In the genomic region with DNA sequence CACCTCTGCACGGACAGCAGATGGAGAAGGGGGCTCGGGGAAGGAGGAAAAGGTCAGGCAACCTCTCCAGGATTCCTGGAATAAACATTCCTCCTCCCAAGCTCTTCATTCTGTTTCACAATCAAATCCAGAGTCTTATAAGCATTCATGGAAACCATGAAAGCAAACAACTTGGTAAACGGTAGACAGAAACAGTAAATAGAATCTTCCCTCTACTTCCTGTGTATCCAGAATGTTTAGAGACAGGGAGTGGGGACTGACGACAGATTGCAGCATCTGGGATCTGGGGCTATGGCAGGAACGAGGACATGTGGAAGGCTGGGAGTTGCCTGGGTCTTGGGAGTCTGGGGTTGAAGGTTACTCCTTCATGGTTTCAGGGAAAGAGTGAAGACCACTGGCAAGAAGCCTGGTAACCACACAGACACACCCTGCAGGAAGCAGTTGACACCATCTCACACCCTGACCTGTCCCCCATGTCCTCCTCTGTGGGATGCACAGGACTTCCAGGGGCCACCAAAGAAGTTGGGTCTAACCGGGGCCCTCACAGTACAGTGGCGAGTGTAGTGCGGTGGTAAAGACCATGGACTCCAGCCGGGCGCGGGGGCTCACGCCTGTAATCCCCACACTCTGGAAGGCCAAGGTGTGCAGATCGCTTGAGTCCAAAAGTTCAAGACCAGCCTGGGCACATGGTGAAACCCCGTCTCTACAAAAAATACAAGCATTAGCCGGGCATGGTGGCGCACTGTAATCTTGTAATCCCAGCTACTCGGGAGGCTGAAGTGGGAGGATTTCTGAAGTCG, we compare ENCODE assay signal across 14 cellular contexts. TPM values are rescaled to one million over a fixed set of nuclear protein-coding genes. Genes with fewer than 3 reads are reported as not detected.
DNase-seq lines count a peak whose midpoint lies in the region; ATAC-seq and TF ChIP-seq lines count a peak whose summit lies in the region.
"Had no signal": no experiment of that assay in that cellular context is flagged by ENCODE, and none has a peak within 500 bp of the region (broad histone marks: within the 10 kb centered on the region; RNA-seq: fewer than 3 reads in every experiment).

No MANE protein-coding gene starts in this region.

- H4K91ac ChIP-seq in IMR-90 (ENCODE audit: insufficient read depth, low read depth, low read length): no peak overlapping the region

- DNase-seq in BE2C (no peak), IMR-90 (no peak), cerebellar cortex (ENCODE audit: low spot score) (no peak), 8988T (no peak), occipital lobe (lab: John Stamatoyannopoulos, UW) (no peak), head of caudate nucleus (no peak)
- DNase-seq: COR-L47; glutamatergic neuron; midbrain; NCI-H1436 treated with DMSO at 0.1 percent for 48 hours; stimulated activated naive CD4-positive, alpha-beta T cell treated with Interleukin-2 at 50 U/mL for 16 hours had no signal

- H3K79me1 ChIP-seq in IMR-90 (ENCODE audit: low read depth in 1 of 2, low read length in 2 of 2): no peaks in the 10 kb centered on the region

- no peak overlapping the region for H2AK5ac ChIP-seq in IMR-90 (ENCODE audit: low read depth, low read length)

- H3K27ac ChIP-seq in IMR-90 (ENCODE audit: insufficient read depth, low read length) (no peak overlapping the region), neutrophil (peak overlapping the region; percentile 98)

- no peaks in the 10 kb centered on the region for H3K36me3 ChIP-seq in BE2C
- no peaks in the 10 kb centered on the region for H3K36me3 ChIP-seq in IMR-90 (ENCODE audit: control insufficient read depth, insufficient read depth, low read length)
- H3K36me3 ChIP-seq in endocrine pancreas (ENCODE audit: control insufficient read depth, insufficient read depth, low read length): no peaks in the 10 kb centered on the region
- H3K36me3 ChIP-seq in neutrophil: no peaks in the 10 kb centered on the region

- no peaks in the 10 kb centered on the region for H3K27me3 ChIP-seq in BE2C
- H3K27me3 ChIP-seq in IMR-90 (ENCODE audit: control insufficient read depth, insufficient read depth, low read length): peaks cover 11% of the 10 kb centered on the region
- H3K27me3 ChIP-seq in endocrine pancreas (ENCODE audit: control insufficient read depth, insufficient read depth, low read length): no peaks in the 10 kb centered on the region
- H3K27me3 ChIP-seq in neutrophil: no peaks in the 10 kb centered on the region

- H3K56ac ChIP-seq in IMR-90 (ENCODE audit: extremely low read depth, insufficient read depth, low read length): no peak overlapping the region

- H2BK20ac ChIP-seq in IMR-90 (ENCODE audit: low read depth, low read length): no peak overlapping the region

- POLR2A ChIA-PET in IMR-90 (lab: Charles Lee; ENCODE audit: unreplicated experiment): interaction anchor here (0.8 kb wide), 1 partner anchor 75 kb away, joined by 4 read pairs; no protein-coding TSS in a partner anchor

- H3K14ac ChIP-seq in IMR-90 (replicated peaks; ENCODE audit: low read depth, low read length): no peak overlapping the region

- no peak for TF ChIP-seq CTCF in BE2C (IDR thresholded peaks at IDR 0.05; ENCODE audit: low read depth, low read length)
- no peak for TF ChIP-seq CTCF in IMR-90 (conservative IDR thresholded peaks at IDR 0.05; ENCODE audit: low read depth, low read length)
- TF ChIP-seq CTCF in neutrophil (IDR thresholded peaks at IDR 0.05): no peak

- ATAC-seq in IMR-90 (ENCODE audit: low read depth): no peak

- H3K9me3 ChIP-seq in BE2C (no peaks in the 10 kb centered on the region), IMR-90 (ENCODE audit: control insufficient read depth, insufficient read depth, low read length) (no peaks in the 10 kb centered on the region), endocrine pancreas (ENCODE audit: control insufficient read depth, low read length) (no peaks in the 10 kb centered on the region), neutrophil (no peaks in the 10 kb centered on the region)

- no peaks in the 10 kb centered on the region for H4K20me1 ChIP-seq in IMR-90 (ENCODE audit: insufficient read depth, low read length)

- WGBS in IMR-90 (ENCODE audit: extremely low coverage in 2 of 2, insufficient read length in 1 of 2), 2 experiments: 94% methylated on average over 8 of the region's 18 CpGs; no CpG with 5 or more reads in 1 of the 2 experiments

- intact Hi-C loops in IMR-90 (cut with micrococcal nuclease): no loop called here
- intact Hi-C loops in head of caudate nucleus (cut with DNase I): no loop called here

- H4K5ac ChIP-seq in IMR-90 (ENCODE audit: low read depth, low read length): no peak overlapping the region

- no peak overlapping the region for H2BK15ac ChIP-seq in IMR-90 (ENCODE audit: low read depth, low read length)

- H3K9me1 ChIP-seq in IMR-90 (ENCODE audit: insufficient read depth, low read length): no peaks in the 10 kb centered on the region

- H3K23ac ChIP-seq in IMR-90 (ENCODE audit: low read depth, low read length): no peak overlapping the region

- H3K18ac ChIP-seq in IMR-90 (ENCODE audit: low read depth, low read length): no peak overlapping the region

- no TSS peak for BruUV-seq in IMR-90 (replicated peaks; lab: Mats Ljungman, UMichigan)

- dilution Hi-C loops in IMR-90 (cut with HindIII; ENCODE audit: low sequenced_read_pairs, unreplicated experiment): no loop called here

- H3K9ac ChIP-seq in IMR-90 (ENCODE audit: low read depth, low read length): no peak overlapping the region
- peak overlapping the region; percentile 25 for H3K9ac ChIP-seq in endocrine pancreas (ENCODE audit: control insufficient read depth, insufficient read depth, low read length)

- peak overlapping the region; percentile 16 for H2AFZ ChIP-seq in IMR-90 (replicated peaks; ENCODE audit: low read length, poor library complexity)

- no peak overlapping the region for H2BK5ac ChIP-seq in IMR-90 (ENCODE audit: low read depth, low read length, poor library complexity, severe bottlenecking)

- no peak overlapping the region for H2AK9ac ChIP-seq in IMR-90 (replicated peaks; ENCODE audit: low read depth, low read length, poor library complexity)

- TF ChIP-seq RAD21 in IMR-90 (IDR thresholded peaks at IDR 0.05; ENCODE audit: low read length): no peak

- H4K8ac ChIP-seq in IMR-90 (ENCODE audit: low read depth in 2 of 2, low read length in 2 of 2): no peak overlapping the region

- H3K4me3 ChIP-seq in BE2C (ENCODE audit: low read depth, low read length): peak overlapping the region; percentile 39; the same call in 1 of the 2 replicates
- no peak overlapping the region for H3K4me3 ChIP-seq in IMR-90 (ENCODE audit: insufficient read depth, low read depth, low read length)
- no peak overlapping the region for H3K4me3 ChIP-seq in endocrine pancreas (ENCODE audit: control insufficient read depth, insufficient read depth, low read length)
- H3K4me3 ChIP-seq in neutrophil (ENCODE audit: low read depth in 1 of 2, low read length in 1 of 2): peak overlapping the region; percentile 55 to 63

- H3K4me1 ChIP-seq in BE2C (peaks cover 21% of the 10 kb centered on the region), IMR-90 (ENCODE audit: control insufficient read depth, insufficient read depth, low read length) (peaks cover 2% of the 10 kb centered on the region), endocrine pancreas (ENCODE audit: control insufficient read depth, insufficient read depth, low read length) (no peaks in the 10 kb centered on the region), neutrophil (ENCODE audit: control insufficient read depth in 1 of 2, insufficient read depth in 1 of 2, low read depth in 1 of 2, low read length in 1 of 2) (peaks cover 98 to 100% of the 10 kb centered on the region in 2 experiments)

- in situ Hi-C loops in IMR-90 (cut with MboI; ENCODE audit: low sequenced_read_pairs): no loop called here

- H2BK120ac ChIP-seq in IMR-90 (ENCODE audit: low read depth, low read length): no peak overlapping the region

- H3K4ac ChIP-seq in IMR-90 (ENCODE audit: low read depth, low read length): no peak overlapping the region

- no peak for TF ChIP-seq POLR2A in IMR-90 (IDR thresholded peaks at IDR 0.05; ENCODE audit: low read depth, low read length)

- CTCF ChIA-PET in IMR-90 (lab: Yijun Ruan, JAX): no interaction called here

- peak overlapping the region; percentile 40; the same call in 1 of the 2 replicates for H3K4me2 ChIP-seq in IMR-90 (ENCODE audit: low read depth, low read length)

TF ChIP-seq in IMR-90, 13 proteins besides CTCF, POLR2A, EP300 and RAD21:
- TF ChIP-seq CEBPB (IDR thresholded peaks at IDR 0.05; ENCODE audit: low read depth, low read length): no peak

RNA-seq across cellular contexts. Expression of gene FFAR2, which starts 10.7 kb away (rescaled TPM):
- polyA plus RNA-seq in BE2C (2012; ENCODE audit: insufficient read depth, insufficient read length, low read depth): 28.6 TPM
- total RNA-seq in IMR-90 (2012; rRNA removed) (not detected in 2 replicates), occipital lobe (0.16 TPM)
- polyA plus RNA-seq in IMR-90 (2012; rRNA removed): not detected in 2 replicates
- polyA plus RNA-seq in IMR-90 (2012; cell fraction: cytosol; rRNA removed): not detected in 2 replicates
- not detected in 2 replicates for polyA plus RNA-seq in IMR-90 (2012; cell fraction: nucleus; rRNA removed; ENCODE audit: low replicate concordance)
- total RNA-seq: OCI-LY7 had no signal

RNA-seq across cellular contexts. Expression of gene KRTDAP, which starts 52.9 kb away (rescaled TPM):
- not detected for polyA plus RNA-seq in BE2C (2012; ENCODE audit: insufficient read depth, insufficient read length, low read depth)
- total RNA-seq in IMR-90 (2012; rRNA removed) (not detected in 2 replicates), occipital lobe (not detected)
- not detected in 2 replicates for polyA plus RNA-seq in IMR-90 (2012; rRNA removed)
- not detected in 2 replicates for polyA plus RNA-seq in IMR-90 (2012; cell fraction: cytosol; rRNA removed)
- polyA plus RNA-seq in IMR-90 (2012; cell fraction: nucleus; rRNA removed; ENCODE audit: low replicate concordance): not detected in 2 replicates
- total RNA-seq: OCI-LY7 had no signal

Comparison
In these comparisons a context has a peak if more than half of its experiments do, and no peak if none do; other contexts are left out.
1. H3K4me3 ChIP-seq: peak in BE2C (single experiment) and neutrophil (2 of 2); none in IMR-90 (single experiment) and endocrine pancreas (single experiment).